In the genomic region with DNA sequence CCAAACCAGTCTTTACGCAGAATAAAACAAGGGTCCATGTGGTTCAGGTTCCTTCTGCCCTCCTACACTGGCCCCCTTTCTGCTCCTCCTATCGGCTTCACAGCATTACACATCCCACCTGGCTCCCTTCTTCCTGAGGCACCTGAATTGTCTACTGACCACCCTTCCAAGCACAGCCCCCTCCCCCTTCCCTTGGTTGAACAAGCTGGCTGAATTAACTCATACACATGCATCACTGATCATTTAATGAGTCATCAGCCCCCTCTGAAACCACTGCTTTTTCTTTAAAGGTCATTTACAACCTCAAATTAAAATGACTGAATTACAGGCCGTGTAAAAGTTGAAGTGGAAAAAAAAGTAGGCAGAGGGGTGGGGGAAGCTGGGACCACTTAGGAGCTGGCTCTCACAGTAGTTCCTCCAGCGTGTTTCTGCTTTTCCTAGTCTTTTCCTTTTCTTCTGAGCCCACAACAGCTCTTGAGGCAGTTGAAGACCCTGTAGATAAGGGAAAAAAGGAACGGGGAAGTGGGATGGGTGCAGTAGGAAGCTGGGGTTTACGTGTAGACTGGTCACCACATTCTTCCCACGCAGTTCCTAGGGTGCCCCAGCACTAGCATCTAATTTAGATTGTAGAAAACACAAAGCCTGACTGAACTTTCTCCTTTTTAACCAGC, we compare ENCODE assay signal across 8 cellular contexts.
DNase-seq lines count a peak whose midpoint lies in the region; ATAC-seq and TF ChIP-seq lines count a peak whose summit lies in the region.

No MANE protein-coding gene starts in this region.

- DNase-seq in EL (peak; percentile 74), MG63 (peak; percentile 42), natural killer cell (no peak), testis (no peak), GOT3 (lab: John Stamatoyannopoulos, UW) (no peak), globus pallidus (ENCODE audit: low spot score) (no peak)

- peak overlapping the region; percentile 77 for H3K4me3 Mint-ChIP-seq in activated naive CD4-positive, alpha-beta T cell treated with anti-CD3 and anti-CD28 coated beads, Interleukin-2, amount 50 U/mL, for 24 hours
- H3K4me3 Mint-ChIP-seq in natural killer cell: peak overlapping the region; percentile 59

- H3K36me3 ChIP-seq in MG63 (no peaks in the 10 kb centered on the region), testis (ENCODE audit: low read depth, missing control alignments) (no peaks in the 10 kb centered on the region)

- no peak overlapping the region for H3K27ac ChIP-seq in testis

- no peaks in the 10 kb centered on the region for H3K27me3 Mint-ChIP-seq in activated naive CD4-positive, alpha-beta T cell treated with anti-CD3 and anti-CD28 coated beads, Interleukin-2, amount 50 U/mL, for 24 hours
- H3K27me3 Mint-ChIP-seq in natural killer cell (ENCODE audit: low read depth in 2 of 2): no peaks in the 10 kb centered on the region

- ATAC-seq in GM21619 (IDR thresholded peaks at IDR 0.05; ENCODE audit: unreplicated experiment) (peak; percentile 56), natural killer cell (peak in 1 of 3 donors; percentile 36)

- peaks cover 98% of the 10 kb centered on the region for H3K4me1 Mint-ChIP-seq in activated naive CD4-positive, alpha-beta T cell treated with anti-CD3 and anti-CD28 coated beads, Interleukin-2, amount 50 U/mL, for 24 hours
- H3K4me1 Mint-ChIP-seq in natural killer cell: peaks cover 80 to 95% of the 10 kb centered on the region in 2 donors

- peaks cover 37% of the 10 kb centered on the region for H3K36me3 Mint-ChIP-seq in activated naive CD4-positive, alpha-beta T cell treated with anti-CD3 and anti-CD28 coated beads, Interleukin-2, amount 50 U/mL, for 24 hours
- H3K36me3 Mint-ChIP-seq in natural killer cell: peaks cover 6% of the 10 kb centered on the region

- WGBS in testis, 2 donors: 85 to 89% methylated on average over 7 of the region's 7 CpGs

- intact Hi-C loops in natural killer cell (cut with micrococcal nuclease) (loop anchor here (1.0 to 10.0 kb wide), 7 partner anchors 19 to 189 kb away; no protein-coding TSS in a partner anchor), testis (cut with DNase I; ENCODE audit: low total_unique reads) (no loop called here)

- TF ChIP-seq CTCF in natural killer cell (IDR thresholded peaks at IDR 0.05): no peak
- TF ChIP-seq CTCF in testis (IDR thresholded peaks at IDR 0.05): no peak

- H3K9me3 ChIP-seq in MG63 (no peaks in the 10 kb centered on the region), testis (no peaks in the 10 kb centered on the region)

- no peaks in the 10 kb centered on the region for H3K9me3 Mint-ChIP-seq in activated naive CD4-positive, alpha-beta T cell treated with anti-CD3 and anti-CD28 coated beads, Interleukin-2, amount 50 U/mL, for 24 hours
- H3K9me3 Mint-ChIP-seq in natural killer cell: no peaks in the 10 kb centered on the region

- no peak overlapping the region for H3K4me3 ChIP-seq in MG63
- no peak overlapping the region for H3K4me3 ChIP-seq in testis

- H3K27me3 ChIP-seq in MG63 (no peaks in the 10 kb centered on the region), testis (no peaks in the 10 kb centered on the region)

- TF ChIP-seq POLR2A in testis (IDR thresholded peaks at IDR 0.05): no peak

- peak overlapping the region; percentile 99 for H3K27ac Mint-ChIP-seq in activated naive CD4-positive, alpha-beta T cell treated with anti-CD3 and anti-CD28 coated beads, Interleukin-2, amount 50 U/mL, for 24 hours
- peak overlapping the region; percentile 94 to 98 for H3K27ac Mint-ChIP-seq in natural killer cell

- peaks cover 5% of the 10 kb centered on the region for H3K4me1 ChIP-seq in testis

Comparison
In these comparisons a context has a peak if more than half of its experiments do, and no peak if none do; other contexts are left out.
1. DNase-seq: peak in EL (single experiment) and MG63 (single experiment); none in natural killer cell (single experiment), testis (single experiment), GOT3 (single experiment) and globus pallidus (single experiment).